In genomic region chr11:93727985-93728791, GRCh38 we compare ENCODE assay signal across 10 cellular contexts. TPM values are rescaled to one million over a fixed set of nuclear protein-coding genes. Genes with fewer than 3 reads are reported as not detected.
A peak's percentile ranks its signal among the peaks of the same experiment; 100 is the strongest.
DNase-seq lines count a peak whose midpoint lies in the region; ATAC-seq and TF ChIP-seq lines count a peak whose summit lies in the region.
"Had no signal": no experiment of that assay in that cellular context is flagged by ENCODE, and none has a peak within 500 bp of the region (broad histone marks: within the 10 kb centered on the region; RNA-seq: fewer than 3 reads in every experiment).

No MANE protein-coding gene starts in this region.

- no peaks in the 10 kb centered on the region for H3K9me2 ChIP-seq in GM23338 (ENCODE audit: insufficient read depth)

- ATAC-seq in GM23338 (peak; percentile 31), activated B cell treated with CpG ODN at 0.5 μM for 24 hours (ENCODE audit: low read depth) (no peak), lower lobe of right lung (no peak), GM18858 (IDR thresholded peaks at IDR 0.05; ENCODE audit: unreplicated experiment) (no peak)

- no peak for TF ChIP-seq POLR2A in transverse colon (IDR thresholded peaks at IDR 0.05)

- no peaks in the 10 kb centered on the region for H3K9me3 ChIP-seq in CD4-positive, alpha-beta memory T cell (ENCODE audit: control insufficient read depth in 1 of 2, low read length in 2 of 2)
- no peaks in the 10 kb centered on the region for H3K9me3 ChIP-seq in transverse colon
- no peaks in the 10 kb centered on the region for H3K9me3 ChIP-seq in lower lobe of right lung

- DNase-seq in CD4-positive, alpha-beta memory T cell, result no peak
- DNase-seq in GM23338 (ENCODE audit: low spot score) (no peak), activated B cell treated with CpG ODN at 0.5 μM for 24 hours (no peak), foreskin fibroblast (peak; percentile 18 to 58), transverse colon (no peak), lower lobe of right lung (no peak), activated gamma-delta T cell treated with Interleukin-2 at 50 U/mL for 16 hours (no peak)
- DNase-seq: kidney glomerular epithelial cell, NCI-H1436 had no signal

- peaks cover 9% of the 10 kb centered on the region for H3K4me1 ChIP-seq in CD4-positive, alpha-beta memory T cell (ENCODE audit: insufficient read depth, low read length)
- H3K4me1 ChIP-seq in GM23338 (ENCODE audit: insufficient read depth) (no peaks in the 10 kb centered on the region), transverse colon (peaks cover 0 to 10% (median 4%) of the 10 kb centered on the region in 4 donors), lower lobe of right lung (no peaks in the 10 kb centered on the region)

- H3K27me3 Mint-ChIP-seq in CD4-positive, alpha-beta memory T cell, result no peaks in the 10 kb centered on the region
- H3K27me3 Mint-ChIP-seq in GM23338 (ENCODE audit: insufficient read depth, low read depth, poor library complexity), result peaks cover 12% of the 10 kb centered on the region
- H3K27me3 Mint-ChIP-seq in activated B cell treated with CpG ODN at 0.5 μM for 24 hours, result no peaks in the 10 kb centered on the region

- H3F3A ChIP-seq in GM23338 (replicated peaks; ENCODE audit: low read depth), result peaks cover 52% of the 10 kb centered on the region

- H3K4me2 ChIP-seq in GM23338, result no peak overlapping the region

- H3K36me3 Mint-ChIP-seq in CD4-positive, alpha-beta memory T cell, result peaks cover 38 to 74% of the 10 kb centered on the region in 2 donors
- H3K36me3 Mint-ChIP-seq in GM23338 (ENCODE audit: low read depth) (peaks cover 80% of the 10 kb centered on the region), activated B cell treated with CpG ODN at 0.5 μM for 24 hours (ENCODE audit: low read depth) (peaks cover 77% of the 10 kb centered on the region)

- TF ChIP-seq CTCF in GM23338 (conservative IDR thresholded peaks at IDR 0.05; ENCODE audit: low read depth in 2 of 2) (no peak), activated B cell treated with CpG ODN at 0.5 μM for 24 hours (IDR thresholded peaks at IDR 0.05) (no peak), foreskin fibroblast (IDR thresholded peaks at IDR 0.05; ENCODE audit: low read depth, low read length) (no peak), transverse colon (IDR thresholded peaks at IDR 0.05) (no peak), lower lobe of right lung (IDR thresholded peaks at IDR 0.05) (no peak)

- in situ Hi-C loops in transverse colon (cut with MboI; ENCODE audit: low pct_ligation_motif_present in 1 of 4, low pct_unique_long_range_greater_than_20kb in 1 of 4, low sequenced_read_pairs in 3 of 4), result loop anchor here in 2 of 4 donors (25.0 kb wide), 1 partner anchor 759 kb away; the partner anchor contains the start of genes ANKRD49 (in 2 of the 2) and MRE11 (in 2 of the 2)

- H3K9me3 Mint-ChIP-seq in CD4-positive, alpha-beta memory T cell, result no peaks in the 10 kb centered on the region
- H3K9me3 Mint-ChIP-seq in GM23338 (no peaks in the 10 kb centered on the region; the same call in 2 of the 3 replicates), activated B cell treated with CpG ODN at 0.5 μM for 24 hours (no peaks in the 10 kb centered on the region)

- H3K4me1 Mint-ChIP-seq in CD4-positive, alpha-beta memory T cell, result peaks cover 5 to 13% (median 7%) of the 10 kb centered on the region in 4 donors
- no peaks in the 10 kb centered on the region for H3K4me1 Mint-ChIP-seq in GM23338
- H3K4me1 Mint-ChIP-seq in activated B cell treated with CpG ODN at 0.5 μM for 24 hours, result peaks cover 6% of the 10 kb centered on the region

- no peak overlapping the region for H2AFZ ChIP-seq in GM23338

- POLR2A ChIA-PET in CD4-positive, alpha-beta memory T cell (lab: Charles Lee; ENCODE audit: partially characterized antibody), result interaction anchor here (10.2 kb wide), 1 partner anchor 10 kb away, joined by 115 read pairs; the partner anchor contains the start of genes C11orf54 and TAF1D
- POLR2A ChIA-PET in activated B cell treated with CpG ODN at 0.5 μM for 24 hours (lab: Charles Lee), result interaction anchor here (0.7 to 6.6 kb wide), 2 partner anchors 11 kb away, joined by 3 to 114 read pairs; partner anchors contain the start of genes C11orf54 and TAF1D

- H3K27ac Mint-ChIP-seq in CD4-positive, alpha-beta memory T cell, result peak overlapping the region in 6 of 7 donors; percentile 6 to 64 (median 44)
- H3K27ac Mint-ChIP-seq in GM23338 (no peak overlapping the region; the same call in 1 of the 2 replicates), activated B cell treated with CpG ODN at 0.5 μM for 24 hours (peak overlapping the region; percentile 35)

- H3K27ac ChIP-seq in CD4-positive, alpha-beta memory T cell (ENCODE audit: low read depth, low read length), result no peak overlapping the region
- H3K27ac ChIP-seq in GM23338 (ENCODE audit: low read depth) (peak overlapping the region; percentile 58), transverse colon (no peak overlapping the region), lower lobe of right lung (no peak overlapping the region)

- TF ChIP-seq EP300 in transverse colon (IDR thresholded peaks at IDR 0.05; ENCODE audit: low read depth), result no peak

- H3K27me3 ChIP-seq in CD4-positive, alpha-beta memory T cell (ENCODE audit: insufficient read depth, low read length), result no peaks in the 10 kb centered on the region
- H3K27me3 ChIP-seq in GM23338 (ENCODE audit: insufficient read depth), result no peaks in the 10 kb centered on the region
- no peaks in the 10 kb centered on the region for H3K27me3 ChIP-seq in transverse colon
- no peaks in the 10 kb centered on the region for H3K27me3 ChIP-seq in lower lobe of right lung (ENCODE audit: low read depth)

- H3K4me3 ChIP-seq in CD4-positive, alpha-beta memory T cell (ENCODE audit: low read length in 2 of 2), result no peak overlapping the region
- no peak overlapping the region for H3K4me3 ChIP-seq in GM23338
- H3K4me3 ChIP-seq in foreskin fibroblast (ENCODE audit: low read depth in 1 of 2, low read length in 2 of 2), result no peak overlapping the region
- no peak overlapping the region for H3K4me3 ChIP-seq in transverse colon
- H3K4me3 ChIP-seq in lower lobe of right lung, result no peak overlapping the region

- no peaks in the 10 kb centered on the region for H3K79me2 ChIP-seq in GM23338 (replicated peaks; ENCODE audit: insufficient read depth)

- CTCF ChIA-PET in CD4-positive, alpha-beta memory T cell (lab: Charles Lee; ENCODE audit: partially characterized antibody), result interaction anchor here (1.1 kb wide), 1 partner anchor 76 kb away, joined by 4 read pairs; no protein-coding TSS in a partner anchor
- CTCF ChIA-PET in activated B cell treated with CpG ODN at 0.5 μM for 24 hours (lab: Charles Lee), result no interaction called here

- intact Hi-C loops in CD4-positive, alpha-beta memory T cell (cut with micrococcal nuclease), result no loop called here
- intact Hi-C loops in activated B cell treated with CpG ODN at 0.5 μM for 24 hours (cut with micrococcal nuclease), result loop anchor here (2.0 kb wide), 1 partner anchor 13 kb away; the partner anchor contains the start of genes C11orf54 and TAF1D
- intact Hi-C loops in transverse colon (cut with DNase I; ENCODE audit: low total_unique reads), result loop anchor here (10.0 kb wide), 1 partner anchor 67 kb away; no protein-coding TSS in a partner anchor
- intact Hi-C loops in lower lobe of right lung (cut with DNase I), result no loop called here

- no peak overlapping the region for H3K4me3 Mint-ChIP-seq in CD4-positive, alpha-beta memory T cell
- H3K4me3 Mint-ChIP-seq in GM23338 (no peak overlapping the region), activated B cell treated with CpG ODN at 0.5 μM for 24 hours (no peak overlapping the region)

- peaks cover 53% of the 10 kb centered on the region for H3K36me3 ChIP-seq in CD4-positive, alpha-beta memory T cell (ENCODE audit: insufficient read depth, low read length)
- H3K36me3 ChIP-seq in GM23338 (ENCODE audit: insufficient read depth) (peaks cover 49% of the 10 kb centered on the region), transverse colon (peaks cover 0 to 66% (median 30%) of the 10 kb centered on the region in 4 donors), lower lobe of right lung (peaks cover 81% of the 10 kb centered on the region)

- 48 to 57% methylated on average over 4 of the region's 4 CpGs for WGBS in transverse colon (ENCODE audit: low coverage in 1 of 2), 2 donors

- peaks cover 21% of the 10 kb centered on the region for H4K20me1 ChIP-seq in GM23338 (replicated peaks; ENCODE audit: insufficient read depth)

TF ChIP-seq in GM23338, 12 proteins besides CTCF, POLR2A, EP300 and RAD21:
- TF ChIP-seq POLR2AphosphoS5 (IDR thresholded peaks at IDR 0.05; ENCODE audit: low read depth) (peak; percentile 28; the same call in 1 of the 2 replicates), ETS1 (IDR thresholded peaks at IDR 0.05) (no peak), STAT1 (IDR thresholded peaks at IDR 0.05; ENCODE audit: unreplicated experiment) (no peak)

RNA-seq across cellular contexts. Expression of gene TAF1D, which starts 13.1 kb away (rescaled TPM):
- total RNA-seq in CD4-positive, alpha-beta memory T cell, result 100 to 1,000 TPM; 198 to 199 TPM
- polyA plus RNA-seq in CD4-positive, alpha-beta memory T cell, result 10 to 100 TPM; 17.4 to 29.8 TPM
- 240 and 256 TPM in 2 replicates for total RNA-seq in GM23338 (2014; rRNA removed; shearing (Covaris generic))
- 199 and 246 TPM in 2 replicates for polyA plus RNA-seq in GM23338 (2016; fragmentation: Nextera tagmentation; extraction: Ambion mirVana)
- 258 and 315 TPM in 2 replicates for total RNA-seq in activated B cell treated with CpG ODN at 0.5 μM for 24 hours
- total RNA-seq in transverse colon, result 100 to 1,000 TPM; 105 to 444 (median 166) TPM
- total RNA-seq in lower lobe of right lung, result 83.2 TPM

RNA-seq across cellular contexts. Expression of gene C11orf54, which starts 13.3 kb away (rescaled TPM):
- total RNA-seq in CD4-positive, alpha-beta memory T cell, result 10 to 100 TPM; 31.2 to 36.4 TPM
- polyA plus RNA-seq in CD4-positive, alpha-beta memory T cell, result 10 to 100 TPM; 13.0 to 17.4 TPM
- total RNA-seq in GM23338 (2014; rRNA removed; shearing (Covaris generic)), result 29.0 and 35.8 TPM in 2 replicates
- polyA plus RNA-seq in GM23338 (2016; fragmentation: Nextera tagmentation; extraction: Ambion mirVana), result 38.8 and 43.1 TPM in 2 replicates
- 23.7 and 30.1 TPM in 2 replicates for total RNA-seq in activated B cell treated with CpG ODN at 0.5 μM for 24 hours
- 100 to 1,000 TPM in 2 of 4 donors, 10 to 100 TPM in 2; 33.3 to 160 (median 105) TPM for total RNA-seq in transverse colon
- 50.2 TPM for total RNA-seq in lower lobe of right lung

RNA-seq across cellular contexts. Expression of gene MED17, which starts 55.9 kb away (rescaled TPM):
- total RNA-seq in CD4-positive, alpha-beta memory T cell, result 10 to 100 TPM; 73.2 to 78.5 TPM
- 10 to 100 TPM; 11.3 to 30.8 TPM for polyA plus RNA-seq in CD4-positive, alpha-beta memory T cell
- total RNA-seq in GM23338 (2014; rRNA removed; shearing (Covaris generic)), result 31.2 and 36.9 TPM in 2 replicates
- 17.4 and 19.1 TPM in 2 replicates for polyA plus RNA-seq in GM23338 (2016; fragmentation: Nextera tagmentation; extraction: Ambion mirVana)
- total RNA-seq in activated B cell treated with CpG ODN at 0.5 μM for 24 hours (47.9 and 55.2 TPM in 2 replicates), transverse colon (10 to 100 TPM; 17.1 to 29.1 (median 25.1) TPM), lower lobe of right lung (30.8 TPM)

Comparison
In these comparisons a context has a peak if more than half of its experiments do, and no peak if none do; other contexts are left out.
1. DNase-seq: peak in foreskin fibroblast (2 of 2); none in CD4-positive, alpha-beta memory T cell (0 of 5), GM23338 (single experiment), activated B cell treated with CpG ODN at 0.5 μM for 24 hours (single experiment), transverse colon (single experiment), lower lobe of right lung (single experiment) and activated gamma-delta T cell treated with Interleukin-2 at 50 U/mL for 16 hours (single experiment).
2. intact Hi-C loops: an anchor here in activated B cell treated with CpG ODN at 0.5 μM for 24 hours (2.0 kb wide) and transverse colon (10.0 kb wide); none called in CD4-positive, alpha-beta memory T cell and lower lobe of right lung.